ENCODE assay signal across 8 cellular contexts in genomic region chr1:50735443-50735842, GRCh38.
DNase-seq lines count a peak whose midpoint lies in the region; ATAC-seq, FAIRE-seq and TF ChIP-seq lines count a peak whose summit lies in the region.

No MANE protein-coding gene starts in this region.

- no TSS peak for BruUV-seq in GM12878 (replicated peaks; lab: Mats Ljungman, UMichigan)

- H3K4me1 ChIP-seq in GM12878 (ENCODE audit: control insufficient read depth, insufficient read depth, low read length) (no peaks in the 10 kb centered on the region), right cardiac atrium (ENCODE audit: control insufficient read depth, insufficient read depth, low read length) (no peaks in the 10 kb centered on the region)

- no peak overlapping the region for H3K4me2 ChIP-seq in GM12878 (ENCODE audit: control insufficient read depth, insufficient read depth)

- POLR2A ChIA-PET in GM12878 (lab: Charles Lee) = no interaction called here

- H3K4me3 ChIP-seq in GM12878 (no peak overlapping the region), right cardiac atrium (ENCODE audit: low read length) (no peak overlapping the region)

- ATAC-seq in GM12878 (no peak; the same call in 2 of the 3 replicates), HG03565 (IDR thresholded peaks at IDR 0.05; ENCODE audit: unreplicated experiment) (no peak), right cardiac atrium (no peak), HG02981 (IDR thresholded peaks at IDR 0.05; ENCODE audit: unreplicated experiment) (no peak)

- no peak for TF ChIP-seq POLR2A in GM12878 (IDR thresholded peaks at IDR 0.05; ENCODE audit: low read depth, low read length)

- RAD21 ChIA-PET in GM12878 (lab: Charles Lee; ENCODE audit: unreplicated experiment) = no interaction called here

- DNase-seq in Caki2 (ENCODE audit: low read depth) (peak; percentile 10), KBM-7 (peak; percentile 20), GM12878 (ENCODE audit: low read depth, low spot score) (no peak), lung microvascular endothelial cell (ENCODE audit: low read depth in 2 of 2) (peak; percentile 43 to 61), GDM1 (lab: John Stamatoyannopoulos, UW) (no peak), right cardiac atrium (no peak)

- peak in 2 of 3 experiments; percentile 28 to 38; a peak in 2 of 6 replicates for TF ChIP-seq CTCF in GM12878 (IDR thresholded peaks at IDR 0.05 in 2 of 3, conservative IDR thresholded peaks at IDR 0.05 in 1 of 3; ENCODE audit: control insufficient read depth in 2 of 3, extremely low read depth in 1 of 3, insufficient read depth in 1 of 3, low read depth in 3 of 3, low read length in 3 of 3)

- no peak overlapping the region for H3K9ac ChIP-seq in GM12878 (ENCODE audit: control insufficient read depth, insufficient read depth, low read length)

- WGBS in GM12878 (ENCODE audit: insufficient coverage, insufficient replicate concordance, low lambda C conversion rate, missing lambda C conversion rate) = 64% methylated on average over 2 of the region's 2 CpGs
- 76% methylated on average over 2 of the region's 2 CpGs for WGBS in right cardiac atrium

- no peaks in the 10 kb centered on the region; a peak in 1 of 4 replicates for H3K36me3 ChIP-seq in GM12878 (ENCODE audit: control insufficient read depth in 2 of 2, insufficient read depth in 2 of 2, low read length in 1 of 2)

- H2AFZ ChIP-seq in GM12878 (ENCODE audit: control insufficient read depth, low read depth, low read length) = no peak overlapping the region

- intact Hi-C loops in GM12878 (cut with micrococcal nuclease; ENCODE audit: unreplicated experiment) = loop anchor here (1.0 kb wide), 1 partner anchor 367 kb away; no protein-coding TSS in a partner anchor
- intact Hi-C loops in right cardiac atrium (cut with DNase I) = no loop called here

- TF ChIP-seq EP300 in GM12878 (IDR thresholded peaks at IDR 0.05; ENCODE audit: borderline replicate concordance in 1 of 2, control insufficient read depth in 1 of 2, low read depth in 2 of 2, low read length in 2 of 2) = no peak

- H3K9me3 ChIP-seq in GM12878 (replicated peaks; ENCODE audit: control insufficient read depth, insufficient read depth, low read length) = no peaks in the 10 kb centered on the region
- no peaks in the 10 kb centered on the region for H3K9me3 ChIP-seq in right cardiac atrium (ENCODE audit: control insufficient read depth, low read length)

- in situ Hi-C loops in Caki2 (cut with HindIII; ENCODE audit: low pct_unique_long_range_greater_than_20kb, low sequenced_read_pairs) (no loop called here), KBM-7 (cut with MboI; ENCODE audit: low pct_unique_long_range_greater_than_20kb, low sequenced_read_pairs) (no loop called here), GM12878 (cut with MboI) (no loop called here)

- no peaks in the 10 kb centered on the region for H4K20me1 ChIP-seq in GM12878 (ENCODE audit: control insufficient read depth, insufficient read depth)

- H3K27me3 ChIP-seq in GM12878 (replicated peaks in 1 of 2; ENCODE audit: control insufficient read depth in 2 of 2, insufficient read depth in 2 of 2, low read length in 1 of 2) (no peaks in the 10 kb centered on the region), right cardiac atrium (ENCODE audit: control insufficient read depth, insufficient read depth) (no peaks in the 10 kb centered on the region)

- FAIRE-seq in GM12878 (lab: Jason Lieb, UNC) = no peak

- CTCF ChIA-PET in GM12878 (lab: Yijun Ruan, JAX) = interaction anchor here (0.6 to 3.2 kb wide), 10 partner anchors 9 to 455 kb away, joined by 3 to 14 read pairs (median 5); no protein-coding TSS in a partner anchor

- TF ChIP-seq RAD21 in GM12878 (IDR thresholded peaks at IDR 0.05; ENCODE audit: insufficient read depth, low read depth, low read length) = 0 out of 2 replicates have a peak, but pooled peaks have one; percentile 32

- H3K27ac ChIP-seq in GM12878 (ENCODE audit: control insufficient read depth, insufficient read depth) (no peak overlapping the region), right cardiac atrium (ENCODE audit: low read length) (no peak overlapping the region)

- no peaks in the 10 kb centered on the region for H3K79me2 ChIP-seq in GM12878 (ENCODE audit: control insufficient read depth, insufficient read depth, low read length)

- SMC1A ChIA-PET in GM12878 (lab: Charles Lee; ENCODE audit: uncharacterized antibody, unreplicated experiment) = interaction anchor here (0.9 to 1.0 kb wide), 4 partner anchors 20 to 368 kb away, joined by 3 to 4 read pairs (median 4); no protein-coding TSS in a partner anchor

TF ChIP-seq in GM12878, 131 proteins besides CTCF, POLR2A, EP300 and RAD21:
- TF ChIP-seq NR2C2 (IDR thresholded peaks at IDR 0.05; ENCODE audit: borderline replicate concordance, control insufficient read depth, insufficient read length, low read depth) (no peak), SMC3 (IDR thresholded peaks at IDR 0.05; ENCODE audit: borderline replicate concordance, low read length) (0 out of 2 replicates have a peak, but pooled peaks have one; percentile 25), FOXM1 (IDR thresholded peaks at IDR 0.05; ENCODE audit: low read depth, low read length) (no peak), RUNX3 (IDR thresholded peaks at IDR 0.05; ENCODE audit: low read length) (no peak)

Comparison
In these comparisons a context has a peak if more than half of its experiments do, and no peak if none do; other contexts are left out.
1. DNase-seq: peak in Caki2 (single experiment), KBM-7 (single experiment) and lung microvascular endothelial cell (2 of 2); none in GM12878 (single experiment), GDM1 (single experiment) and right cardiac atrium (0 of 3).